Comparison of ENCODE assay signal across 23 cellular contexts in the genomic region with DNA sequence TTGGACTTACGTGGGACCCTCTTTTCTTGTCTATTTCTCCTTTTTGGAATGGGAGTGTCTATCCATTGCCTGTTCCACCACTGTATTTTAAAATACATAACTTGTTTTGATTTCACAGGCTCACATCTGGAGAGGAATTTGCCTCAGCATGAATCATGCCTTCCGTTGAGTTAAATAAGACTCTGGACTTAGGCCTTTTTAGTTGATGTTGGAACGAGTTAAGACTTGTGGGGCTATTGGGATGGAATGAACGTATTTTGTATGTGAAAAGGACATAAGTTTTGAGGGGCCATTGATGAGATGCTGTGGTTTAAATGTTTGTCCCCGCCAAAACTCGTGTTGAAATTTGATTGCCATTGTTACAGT.
DNase-seq lines count a peak whose midpoint lies in the region; ATAC-seq and TF ChIP-seq lines count a peak whose summit lies in the region.
"Had no signal": no experiment of that assay in that cellular context is flagged by ENCODE, and none has a peak within 500 bp of the region (broad histone marks: within the 10 kb centered on the region; RNA-seq: fewer than 3 reads in every experiment).

No MANE protein-coding gene starts in this region.

- peak; percentile 63 for ATAC-seq in foreskin keratinocyte
- no peak for ATAC-seq in HG03045 (IDR thresholded peaks at IDR 0.05; ENCODE audit: unreplicated experiment)
- no peak for ATAC-seq in GM21576 (IDR thresholded peaks at IDR 0.05; ENCODE audit: unreplicated experiment)
- ATAC-seq: activated T-helper 17 cell treated with anti-CD3 and anti-CD28 coated beads, Interleukin-2, amount 50 U/mL, for 72 hours; GM23338; mucosa of descending colon; right lobe of liver had no signal

- TF ChIP-seq CTCF in choroid plexus epithelial cell (conservative IDR thresholded peaks at IDR 0.05; ENCODE audit: low read depth, low read length) (no peak), foreskin keratinocyte (conservative IDR thresholded peaks at IDR 0.05) (no peak), suprapubic skin (IDR thresholded peaks at IDR 0.05) (no peak)

- peak; percentile 62 for DNase-seq in LHCN-M2 (ENCODE audit: low read depth)
- peak; percentile 85 for DNase-seq in choroid plexus epithelial cell (ENCODE audit: low read depth)
- peak; percentile 71 to 89 for DNase-seq in foreskin keratinocyte
- DNase-seq in suprapubic skin (ENCODE audit: low spot score in 2 of 2) = no peak
- DNase-seq in HK-2 (ENCODE audit: unreplicated experiment) = no peak
- DNase-seq: activated CD4-positive, CD25-positive, alpha-beta regulatory T cell treated with anti-CD3 and anti-CD28 coated beads, Interleukin-2, amount 50 U/mL, for 72 hours; mucosa of descending colon; NCI-H2171 treated with DMSO at 0.1 percent for 48 hours; NCI-H774; occipital lobe; PC-9; right lobe of liver; stimulated activated CD4-positive, alpha-beta T cell treated with anti-CD3 and anti-CD28 coated beads, Interleukin-4, amount 100 ng/mL, for 1 hour; stimulated activated CD8-positive, alpha-beta memory T cell treated with anti-CD3 and anti-CD28 coated beads, Interleukin-4, amount 100 ng/mL, for 48 hours; T-helper 9 cell had no signal

- no peak for TF ChIP-seq POLR2A in suprapubic skin (IDR thresholded peaks at IDR 0.05)

- H3K36me3 ChIP-seq in suprapubic skin = no peaks in the 10 kb centered on the region
- H3K36me3 ChIP-seq: BLaER1 treated with 17β-estradiol and CSF1 and Interleukin-3, amounts not matched to agents 10 nM and 100 nM; right lobe of liver had no signal

- H3K4me1 ChIP-seq in foreskin keratinocyte (peaks cover 19% of the 10 kb centered on the region), suprapubic skin (no peaks in the 10 kb centered on the region)
- H3K4me1 ChIP-seq: BLaER1 treated with 17β-estradiol and CSF1 and Interleukin-3, amounts not matched to agents 10 nM and 100 nM; right lobe of liver had no signal

- H3K4me3 ChIP-seq in choroid plexus epithelial cell (ENCODE audit: low read depth, low read length) (no peak overlapping the region), suprapubic skin (no peak overlapping the region)
- H3K4me3 ChIP-seq: BLaER1 treated with 17β-estradiol and CSF1 and Interleukin-3, amounts not matched to agents 10 nM and 100 nM; coronary artery; GM23338; mucosa of descending colon; PC-9; right lobe of liver; SK-N-MC had no signal

- H3K27ac ChIP-seq in foreskin keratinocyte (peak overlapping the region; percentile 92), suprapubic skin (peak overlapping the region; percentile 45)
- H3K27ac ChIP-seq: BLaER1 treated with 17β-estradiol and CSF1 and Interleukin-3, amounts not matched to agents 10 nM and 100 nM; KMS-11; PC-9; right lobe of liver; SK-N-MC had no signal

- no peaks in the 10 kb centered on the region for H3K27me3 ChIP-seq in foreskin keratinocyte
- H3K27me3 ChIP-seq in suprapubic skin = no peaks in the 10 kb centered on the region
- H3K27me3 ChIP-seq: right lobe of liver had no signal

- no peak for TF ChIP-seq EP300 in suprapubic skin (IDR thresholded peaks at IDR 0.05)

- no peaks in the 10 kb centered on the region for H3K9me3 ChIP-seq in suprapubic skin
- H3K9me3 ChIP-seq: BLaER1 treated with 17β-estradiol and CSF1 and Interleukin-3, amounts not matched to agents 10 nM and 100 nM; mucosa of descending colon; right lobe of liver had no signal

- 47% methylated on average over 5 of the region's 6 CpGs for WGBS in suprapubic skin

Comparison
In these comparisons a context has a peak if more than half of its experiments do, and no peak if none do; other contexts are left out.
1. DNase-seq: peak in LHCN-M2 (single experiment), choroid plexus epithelial cell (single experiment) and foreskin keratinocyte (2 of 2); none in suprapubic skin (0 of 2) and HK-2 (single experiment).